In the genomic region with DNA sequence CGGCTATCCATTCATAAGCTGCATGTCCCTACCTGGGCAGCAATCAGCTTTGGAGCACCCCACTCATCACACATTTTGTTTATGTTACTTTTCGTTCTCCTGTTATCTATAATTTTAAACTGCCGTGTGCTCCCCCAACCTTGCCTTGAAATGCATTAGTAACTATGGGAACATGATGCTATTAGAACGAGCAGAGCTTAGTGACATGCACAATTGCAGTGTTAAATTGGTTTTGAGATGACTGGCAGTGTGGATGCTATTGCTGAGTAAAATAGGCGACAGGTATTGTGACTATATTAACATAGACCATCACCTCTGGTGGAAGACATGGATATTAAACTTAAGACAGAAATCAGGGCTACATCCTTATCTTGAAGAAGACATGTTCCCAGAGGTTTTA, we compare ENCODE assay signal across 21 cellular contexts.
"Had no signal": no experiment of that assay in that cellular context is flagged by ENCODE, and none has a peak within 500 bp of the region (broad histone marks: within the 10 kb centered on the region; RNA-seq: fewer than 3 reads in every experiment).

No MANE protein-coding gene starts in this region.

- H3K27ac ChIP-seq: dorsolateral prefrontal cortex, neural progenitor cell, prostate gland, right atrium auricular region, suprapubic skin, transverse colon, upper lobe of right lung, uterus had no signal

- ATAC-seq: left lobe of liver; mucosa of descending colon; natural killer cell treated with Interleukin-12 subunit alpha and Interleukin-12 subunit beta and Interleukin-15 and Interleukin-18, amount 100 ng/mL, for 72 hours; sciatic nerve; stimulated activated naive CD8-positive, alpha-beta T cell treated with anti-CD3 and anti-CD28 coated beads, Interleukin-15, amount 100 ng/mL, for 72 hours; upper lobe of right lung had no signal

- DNase-seq: dorsolateral prefrontal cortex; effector CD4-positive, alpha-beta T cell; immature natural killer cell; mucosa of descending colon; naive B cell; stimulated activated CD4-positive, alpha-beta T cell treated with anti-CD3 and anti-CD28 coated beads, Interleukin-12 subunit alpha, Interleukin-12 subunit beta, amount 100 ng/mL, for 4 hours; stimulated activated CD4-positive, alpha-beta T cell treated with anti-CD3 and anti-CD28 coated beads, Interleukin-1b, Interleukin-23, amount 100 ng/mL, for 48 hours; stimulated activated CD4-positive, alpha-beta T cell treated with anti-CD3 and anti-CD28 coated beads, Interleukin-4, amount 100 ng/mL, for 1 hour; stimulated activated CD8-positive, alpha-beta memory T cell treated with anti-CD3 and anti-CD28 coated beads, Interleukin-4, amount 100 ng/mL, for 48 hours; stimulated activated naive CD4-positive, alpha-beta T cell; stimulated activated naive CD8-positive, alpha-beta T cell treated with anti-CD3 and anti-CD28 coated beads, Interleukin-15, amount 100 ng/mL, for 72 hours; transverse colon; upper lobe of right lung; uterus had no signal
